ENCODE assay signal across 11 cellular contexts in the genomic region with DNA sequence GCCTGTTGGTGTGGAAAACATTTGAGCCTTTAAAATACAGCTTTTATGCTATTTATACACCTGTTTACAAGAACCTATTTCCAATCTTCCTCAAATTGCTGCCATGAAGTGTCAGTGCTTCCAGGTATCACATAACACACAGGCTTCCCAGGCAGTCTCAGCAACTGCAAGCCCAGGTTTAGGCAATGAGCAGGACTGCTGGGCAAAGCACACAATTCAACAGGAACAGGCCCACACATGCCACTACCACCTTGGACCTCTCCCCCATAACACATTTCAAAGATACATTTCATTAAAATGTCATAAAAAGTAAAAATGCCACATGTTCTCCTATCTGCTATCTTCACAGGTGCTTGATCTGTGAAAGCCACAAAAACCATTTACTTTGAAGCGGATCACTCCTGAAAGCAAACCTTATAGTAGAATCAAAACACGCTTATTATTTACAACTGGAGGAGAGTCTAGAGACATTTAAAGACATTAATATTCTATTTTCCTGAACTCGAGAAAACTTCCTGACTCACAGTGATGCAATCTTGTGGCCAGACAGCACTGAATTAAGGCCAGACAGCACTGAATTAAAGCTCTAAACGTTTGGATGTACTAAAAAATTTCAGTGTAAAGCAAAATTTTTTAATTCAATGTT. TPM values are rescaled to one million over a fixed set of nuclear protein-coding genes. Genes with fewer than 3 reads are reported as not detected.
DNase-seq lines count a peak whose midpoint lies in the region; FAIRE-seq and TF ChIP-seq lines count a peak whose summit lies in the region.
"Had no signal": no experiment of that assay in that cellular context is flagged by ENCODE, and none has a peak within 500 bp of the region (broad histone marks: within the 10 kb centered on the region; RNA-seq: fewer than 3 reads in every experiment).

No MANE protein-coding gene starts in this region.

- no peaks in the 10 kb centered on the region for H3K9me2 ChIP-seq in hepatocyte (replicated peaks; ENCODE audit: insufficient read depth)

- H2AFZ ChIP-seq in hepatocyte = no peak overlapping the region

- H3K4me1 ChIP-seq in adipocyte (ENCODE audit: control insufficient read depth, insufficient read depth, low read length) (peaks cover 66% of the 10 kb centered on the region), hepatocyte (ENCODE audit: insufficient read depth) (peaks cover 22% of the 10 kb centered on the region), SJCRH30 (peaks cover 12% of the 10 kb centered on the region; the same call in 1 of the 2 replicates)

- no peak overlapping the region for H3K4me2 ChIP-seq in hepatocyte

- H3K9me3 ChIP-seq in adipocyte (ENCODE audit: control insufficient read depth, low read length) (no peaks in the 10 kb centered on the region), hepatocyte (ENCODE audit: low read depth) (no peaks in the 10 kb centered on the region), SJCRH30 (replicated peaks) (no peaks in the 10 kb centered on the region)

- no peak for TF ChIP-seq CTCF in AG09309 (IDR thresholded peaks at IDR 0.05; ENCODE audit: control insufficient read depth, insufficient read depth, low read depth, low read length, missing control alignments)
- no peak for TF ChIP-seq CTCF in hepatocyte (IDR thresholded peaks at IDR 0.05; ENCODE audit: poor library complexity)

- H3K4me3 ChIP-seq in AG09309 (ENCODE audit: control insufficient read depth, low read depth, low read length) = no peak overlapping the region
- peak overlapping the region; percentile 61 for H3K4me3 ChIP-seq in adipocyte (ENCODE audit: low read length)
- H3K4me3 ChIP-seq in hepatocyte = no peak overlapping the region
- no peak overlapping the region for H3K4me3 ChIP-seq in SJCRH30

- H4K20me1 ChIP-seq in hepatocyte (ENCODE audit: insufficient read depth, poor library complexity, severe bottlenecking) = no peaks in the 10 kb centered on the region

- WGBS in hepatocyte (ENCODE audit: low lambda C conversion rate, missing lambda C conversion rate) = 74% methylated on average over 4 of the region's 4 CpGs

- peak overlapping the region; percentile 51 for H3K9ac ChIP-seq in adipocyte (ENCODE audit: low read length)

- H3K36me3 ChIP-seq in adipocyte (ENCODE audit: control insufficient read depth, insufficient read depth, low read length, severe bottlenecking) = peaks cover 18% of the 10 kb centered on the region
- no peaks in the 10 kb centered on the region for H3K36me3 ChIP-seq in hepatocyte (replicated peaks; ENCODE audit: insufficient read depth, low read depth)
- no peaks in the 10 kb centered on the region for H3K36me3 ChIP-seq in SJCRH30

- peaks cover 11% of the 10 kb centered on the region for H3K79me2 ChIP-seq in hepatocyte

- DNase-seq in AG09309 (ENCODE audit: low read depth) (peak; percentile 32), HCEC 1CT (peak; percentile 59), adipocyte (ENCODE audit: low read depth) (peak; percentile 89), hepatocyte (ENCODE audit: low spot score) (no peak), NCI-H1436 (lab: John Stamatoyannopoulos, UW) (no peak), Ammon's horn (ENCODE audit: low spot score) (no peak), SJCRH30 (no peak), GM19239 (ENCODE audit: insufficient read length, low spot score) (no peak)
- DNase-seq: activated naive CD4-positive, alpha-beta T cell; NCI-H2081 treated with DMSO at 0.1 percent for 48 hours; stimulated activated CD4-positive, alpha-beta T cell treated with anti-CD3 and anti-CD28 coated beads, Interleukin-4, amount 100 ng/mL, for 1 hour had no signal

- FAIRE-seq in GM19239 (lab: Jason Lieb, UNC) = no peak

- H3K27ac ChIP-seq in hepatocyte = peak overlapping the region; percentile 27
- no peak overlapping the region for H3K27ac ChIP-seq in SJCRH30

- H3K27me3 ChIP-seq in adipocyte (replicated peaks; ENCODE audit: control insufficient read depth, insufficient read depth, low read length) (no peaks in the 10 kb centered on the region), hepatocyte (no peaks in the 10 kb centered on the region), SJCRH30 (no peaks in the 10 kb centered on the region)

RNA-seq across cellular contexts. Expression of a gene that starts 31.5 kb away (rescaled TPM):
- total RNA-seq in hepatocyte = 32.8 and 35.3 TPM in 2 replicates
- polyA plus RNA-seq in hepatocyte = 17.5 and 18.6 TPM in 2 replicates
- 16.1 and 18.0 TPM in 2 replicates for total RNA-seq in SJCRH30 (2014; rRNA removed; shearing (Covaris generic))

Comparison
In these comparisons a context has a peak if more than half of its experiments do, and no peak if none do; other contexts are left out.
1. DNase-seq: peak in AG09309 (single experiment), HCEC 1CT (single experiment) and adipocyte (single experiment); none in hepatocyte (single experiment), NCI-H1436 (single experiment), Ammon's horn (single experiment), SJCRH30 (0 of 2) and GM19239 (single experiment).